In genomic region chr1:267815-268214, GRCh38 we compare ENCODE assay signal across 8 cellular contexts.
DNase-seq lines count a peak whose midpoint lies in the region; ATAC-seq, FAIRE-seq and TF ChIP-seq lines count a peak whose summit lies in the region.
"Not testable (repeated sequence)": the region's sequence is repeated elsewhere in the genome, so short reads cannot be mapped to it uniquely, and the experiment has no call there.

No MANE protein-coding gene starts in this region.

- not testable (repeated sequence) for H3K4me1 Mint-ChIP-seq in activated CD8-positive, alpha-beta T cell treated with anti-CD3 and anti-CD28 coated beads, Interleukin-2, amount 10 ng/mL, durations not matched to agents 7 days and 5 days (ENCODE audit: low read depth); mesothelial cell of epicardium

- H3K4me3 Mint-ChIP-seq in activated CD8-positive, alpha-beta T cell treated with anti-CD3 and anti-CD28 coated beads, Interleukin-2, amount 10 ng/mL, durations not matched to agents 7 days and 5 days; mesothelial cell of epicardium: not testable (repeated sequence)

- not testable (repeated sequence) for H3K79me2 ChIP-seq in PC-3 (ENCODE audit: low read length); GM12878 (ENCODE audit: control insufficient read depth, insufficient read depth, low read length)

- peak; percentile 56 for TF ChIP-seq RAD21 in GM12878 (IDR thresholded peaks at IDR 0.05; ENCODE audit: insufficient read depth, low read depth, low read length)

- H3K9me2 ChIP-seq in PC-3 (replicated peaks; ENCODE audit: low read length): not testable (repeated sequence)

- H3K9ac ChIP-seq in PC-3 (ENCODE audit: low read length); GM12878 (ENCODE audit: control insufficient read depth, insufficient read depth, low read length): not testable (repeated sequence)

- not testable (repeated sequence) for TF ChIP-seq POLR2A in GM12878 (IDR thresholded peaks at IDR 0.05; ENCODE audit: low read depth, low read length); gastroesophageal sphincter (IDR thresholded peaks at IDR 0.05); transverse colon (IDR thresholded peaks at IDR 0.05)

- H3K27ac Mint-ChIP-seq in activated CD8-positive, alpha-beta T cell treated with anti-CD3 and anti-CD28 coated beads, Interleukin-2, amount 10 ng/mL, durations not matched to agents 7 days and 5 days; mesothelial cell of epicardium: not testable (repeated sequence)

- H3K9me3 Mint-ChIP-seq in activated CD8-positive, alpha-beta T cell treated with anti-CD3 and anti-CD28 coated beads, Interleukin-2, amount 10 ng/mL, durations not matched to agents 7 days and 5 days (ENCODE audit: insufficient read depth); mesothelial cell of epicardium: not testable (repeated sequence)

- H3K4me1 ChIP-seq in PC-3 (ENCODE audit: insufficient read depth, low read length); GM12878 (ENCODE audit: control insufficient read depth, insufficient read depth, low read length); gastroesophageal sphincter; transverse colon: not testable (repeated sequence)

- H3K36me3 Mint-ChIP-seq in activated CD8-positive, alpha-beta T cell treated with anti-CD3 and anti-CD28 coated beads, Interleukin-2, amount 10 ng/mL, durations not matched to agents 7 days and 5 days (ENCODE audit: low read depth); mesothelial cell of epicardium: not testable (repeated sequence)

- not testable (repeated sequence) for H4K20me1 ChIP-seq in PC-3 (ENCODE audit: low read length); GM12878 (ENCODE audit: control insufficient read depth, insufficient read depth)

- BruUV-seq in PC-3 (replicated peaks; lab: Mats Ljungman, UMichigan); GM12878 (replicated peaks; lab: Mats Ljungman, UMichigan): not testable (repeated sequence)

- H3K4me3 ChIP-seq in PC-3 (ENCODE audit: low read length); GM12878; gastroesophageal sphincter; transverse colon: not testable (repeated sequence)

- H3K4me2 ChIP-seq in PC-3 (ENCODE audit: low read length); GM12878 (ENCODE audit: control insufficient read depth, insufficient read depth): not testable (repeated sequence)

- H3F3A ChIP-seq in PC-3 (ENCODE audit: low read length, unreplicated experiment): not testable (repeated sequence)

- TF ChIP-seq CTCF in GM10266 (IDR thresholded peaks at IDR 0.05; ENCODE audit: control insufficient read depth, insufficient read depth, low read depth, missing control alignments) (peak; percentile 50), PC-3 (conservative IDR thresholded peaks at IDR 0.05; ENCODE audit: low read depth, low read length) (peak; percentile 29), GM12878 (IDR thresholded peaks at IDR 0.05 in 2 of 3, conservative IDR thresholded peaks at IDR 0.05 in 1 of 3; ENCODE audit: control insufficient read depth in 2 of 3, extremely low read depth in 1 of 3, insufficient read depth in 1 of 3, low read depth in 3 of 3, low read length in 3 of 3) (peak; percentile 29 to 54 (median 34); a peak in 4 of 6 replicates), gastroesophageal sphincter (IDR thresholded peaks at IDR 0.05) (peak; percentile 16 to 59 (median 51)), transverse colon (IDR thresholded peaks at IDR 0.05) (peak; percentile 37 to 67 (median 58))
- TF ChIP-seq CTCF in mesothelial cell of epicardium (IDR thresholded peaks at IDR 0.05; ENCODE audit: unreplicated experiment): not testable (repeated sequence)

- H2AFZ ChIP-seq in PC-3 (ENCODE audit: low read length); GM12878 (ENCODE audit: control insufficient read depth, low read depth, low read length): not testable (repeated sequence)

- not testable (repeated sequence) for H3K27me3 Mint-ChIP-seq in activated CD8-positive, alpha-beta T cell treated with anti-CD3 and anti-CD28 coated beads, Interleukin-2, amount 10 ng/mL, durations not matched to agents 7 days and 5 days (ENCODE audit: low read depth); mesothelial cell of epicardium (ENCODE audit: low read depth)

- not testable (repeated sequence) for FAIRE-seq in GM12878 (lab: Jason Lieb, UNC)

- WGBS in GM12878 (ENCODE audit: insufficient coverage, insufficient replicate concordance, low lambda C conversion rate, missing lambda C conversion rate): 6% methylated on average over 5 of the region's 5 CpGs
- WGBS in gastroesophageal sphincter (ENCODE audit: low coverage in 1 of 2), 2 donors: 0% methylated on average over 5 of the region's 5 CpGs; no CpG with 5 or more reads in 1 of the 2 donors
- WGBS in transverse colon (ENCODE audit: low coverage in 1 of 2), 2 donors: 0 to 14% methylated on average over 3 to 5 of the region's 5 CpGs

- CTCF ChIA-PET in PC-3 (lab: Charles Lee); activated CD8-positive, alpha-beta T cell treated with anti-CD3 and anti-CD28 coated beads, Interleukin-2, amount 10 ng/mL, durations not matched to agents 7 days and 5 days (lab: Charles Lee); GM12878 (lab: Yijun Ruan, JAX): not testable (repeated sequence)

- DNase-seq in GM10266 (ENCODE audit: extremely low spot score): not testable (repeated sequence)
- DNase-seq in PC-3: peak; percentile 56
- DNase-seq in activated CD8-positive, alpha-beta T cell treated with anti-CD3 and anti-CD28 coated beads, Interleukin-2, amount 10 ng/mL, durations not matched to agents 7 days and 5 days: peak; percentile 73
- peak; percentile 7 for DNase-seq in GM12878 (ENCODE audit: low read depth, low spot score)
- DNase-seq in mesothelial cell of epicardium (ENCODE audit: low spot score in 2 of 2, unreplicated experiment in 2 of 2): peak; percentile 45 to 81
- peak; percentile 83 for DNase-seq in stimulated activated CD4-positive, alpha-beta T cell treated with anti-CD3 and anti-CD28 coated beads, Interleukin-15, amount 100 ng/mL, for 24 hours
- DNase-seq in transverse colon: peak; percentile 75

- intact Hi-C loops in PC-3 (cut with micrococcal nuclease); GM12878 (cut with micrococcal nuclease; ENCODE audit: unreplicated experiment); transverse colon (cut with DNase I; ENCODE audit: low total_unique reads): not testable (repeated sequence)

- SMC1A ChIA-PET in GM12878 (lab: Charles Lee; ENCODE audit: uncharacterized antibody, unreplicated experiment): not testable (repeated sequence)

- H3K9me3 ChIP-seq in PC-3 (ENCODE audit: low read length); GM12878 (replicated peaks; ENCODE audit: control insufficient read depth, insufficient read depth, low read length); gastroesophageal sphincter; transverse colon: not testable (repeated sequence)

- not testable (repeated sequence) for H3K36me3 ChIP-seq in PC-3 (ENCODE audit: low read depth, low read length); GM12878 (ENCODE audit: control insufficient read depth in 2 of 2, insufficient read depth in 2 of 2, low read length in 1 of 2); gastroesophageal sphincter; transverse colon

- TF ChIP-seq EP300 in GM12878 (IDR thresholded peaks at IDR 0.05; ENCODE audit: borderline replicate concordance in 1 of 2, control insufficient read depth in 1 of 2, low read depth in 2 of 2, low read length in 2 of 2); gastroesophageal sphincter (IDR thresholded peaks at IDR 0.05); transverse colon (IDR thresholded peaks at IDR 0.05; ENCODE audit: low read depth): not testable (repeated sequence)

- H3K27ac ChIP-seq in PC-3 (ENCODE audit: low read length); GM12878 (ENCODE audit: control insufficient read depth, insufficient read depth); gastroesophageal sphincter; transverse colon: not testable (repeated sequence)

- RAD21 ChIA-PET in GM12878 (lab: Charles Lee; ENCODE audit: unreplicated experiment): not testable (repeated sequence)

- POLR2A ChIA-PET in PC-3 (lab: Charles Lee; ENCODE audit: unreplicated experiment); activated CD8-positive, alpha-beta T cell treated with anti-CD3 and anti-CD28 coated beads, Interleukin-2, amount 10 ng/mL, durations not matched to agents 7 days and 5 days (lab: Charles Lee); GM12878 (lab: Charles Lee): not testable (repeated sequence)

- not testable (repeated sequence) for H3K27me3 ChIP-seq in PC-3 (ENCODE audit: low read length); GM12878 (replicated peaks in 1 of 2; ENCODE audit: control insufficient read depth in 2 of 2, insufficient read depth in 2 of 2, low read length in 1 of 2); gastroesophageal sphincter; transverse colon

- in situ Hi-C loops in GM12878 (cut with MboI); transverse colon (cut with MboI; ENCODE audit: low pct_ligation_motif_present in 1 of 4, low pct_unique_long_range_greater_than_20kb in 1 of 4, low sequenced_read_pairs in 3 of 4): not testable (repeated sequence)

- ATAC-seq in PC-3; activated CD8-positive, alpha-beta T cell treated with anti-CD3 and anti-CD28 coated beads, Interleukin-2, amount 10 ng/mL, durations not matched to agents 7 days and 5 days; GM12878; gastroesophageal sphincter: not testable (repeated sequence)

TF ChIP-seq in GM12878, 131 proteins besides CTCF, POLR2A, EP300 and RAD21:
- TF ChIP-seq RUNX3 (IDR thresholded peaks at IDR 0.05; ENCODE audit: low read length): peak; percentile 9; the same call in 1 of the 2 replicates
- 0 out of 2 replicates have a peak, but pooled peaks have one; percentile 10 for TF ChIP-seq YY1 (IDR thresholded peaks at IDR 0.05; ENCODE audit: low read depth, low read length)
- TF ChIP-seq SMC3 (IDR thresholded peaks at IDR 0.05; ENCODE audit: borderline replicate concordance, low read length): peak; percentile 47
